8 cellular contexts compared by ENCODE assay signal in genomic region chr1:150566589-150567340, GRCh38. TPM values are rescaled to one million over a fixed set of nuclear protein-coding genes. Genes with fewer than 3 reads are reported as not detected.
DNase-seq lines count a peak whose midpoint lies in the region; ATAC-seq, FAIRE-seq and TF ChIP-seq lines count a peak whose summit lies in the region.

No MANE protein-coding gene starts in this region.

- H3K9me3 Mint-ChIP-seq in CD8-positive, alpha-beta memory T cell, result no peaks in the 10 kb centered on the region

- peaks cover 89% of the 10 kb centered on the region for H3F3A ChIP-seq in SU-DHL-6 (ENCODE audit: insufficient read depth)

- H3K36me3 ChIP-seq in CD8-positive, alpha-beta memory T cell (ENCODE audit: insufficient read depth, low read length), result peaks cover 3% of the 10 kb centered on the region
- no peaks in the 10 kb centered on the region for H3K36me3 ChIP-seq in SU-DHL-6 (ENCODE audit: low read length)
- H3K36me3 ChIP-seq in pancreas, result no peaks in the 10 kb centered on the region

- peaks cover 19% of the 10 kb centered on the region; the same call in 1 of the 2 replicates for H3K79me2 ChIP-seq in SU-DHL-6 (ENCODE audit: insufficient read depth, low read length)

- no peak for TF ChIP-seq CTCF in SU-DHL-6 (IDR thresholded peaks at IDR 0.05; ENCODE audit: insufficient read depth, low read length, poor library complexity, severe bottlenecking)
- no peak for TF ChIP-seq CTCF in pancreas (IDR thresholded peaks at IDR 0.05)

- peak overlapping the region; percentile 78 to 100 (median 88) for H3K4me3 Mint-ChIP-seq in CD8-positive, alpha-beta memory T cell

- no peaks in the 10 kb centered on the region for H3K9me2 ChIP-seq in SU-DHL-6 (replicated peaks; ENCODE audit: insufficient read depth, low read length)

- peak overlapping the region; percentile 90 to 98 (median 96) for H3K27ac Mint-ChIP-seq in CD8-positive, alpha-beta memory T cell

- H3K27ac ChIP-seq in CD8-positive, alpha-beta memory T cell (ENCODE audit: low read depth, low read length), result peak overlapping the region; percentile 49
- peak overlapping the region; percentile 99 for H3K27ac ChIP-seq in SU-DHL-6 (ENCODE audit: low read depth, low read length)
- H3K27ac ChIP-seq in epithelial cell of prostate, result peak overlapping the region; percentile 100
- H3K27ac ChIP-seq in pancreas, result peak overlapping the region; percentile 80 to 100 (median 98)

- no peaks in the 10 kb centered on the region for H3K27me3 ChIP-seq in CD8-positive, alpha-beta memory T cell (ENCODE audit: insufficient read depth, low read length, poor library complexity, severe bottlenecking)
- H3K27me3 ChIP-seq in SU-DHL-6 (ENCODE audit: low read length) (no peaks in the 10 kb centered on the region), pancreas (no peaks in the 10 kb centered on the region)

- H3K9me3 ChIP-seq in CD8-positive, alpha-beta memory T cell (ENCODE audit: low read length), result no peaks in the 10 kb centered on the region
- H3K9me3 ChIP-seq in SU-DHL-6 (ENCODE audit: insufficient read depth, low read length), result no peaks in the 10 kb centered on the region
- H3K9me3 ChIP-seq in pancreas, result no peaks in the 10 kb centered on the region

- no peak for DNase-seq in CD8-positive, alpha-beta memory T cell
- DNase-seq in epithelial cell of prostate (ENCODE audit: low read depth, low spot score) (no peak), pancreas (no peak), NCI-H82 (lab: John Stamatoyannopoulos, UW) (no peak)
- no peak for DNase-seq in activated CD4-positive, CD25-positive, alpha-beta regulatory T cell (lab: John Stamatoyannopoulos, UW)

- H3K4me1 Mint-ChIP-seq in CD8-positive, alpha-beta memory T cell, result peaks cover 82 to 96% (median 87%) of the 10 kb centered on the region in 3 donors

- peaks cover 92% of the 10 kb centered on the region for H3K4me1 ChIP-seq in CD8-positive, alpha-beta memory T cell (ENCODE audit: insufficient read depth, low read length)
- peaks cover 79 to 95% (median 86%) of the 10 kb centered on the region in 3 donors for H3K4me1 ChIP-seq in pancreas

- ATAC-seq in pancreas (no peak), HG03378 (IDR thresholded peaks at IDR 0.05; ENCODE audit: unreplicated experiment) (no peak), GM21619 (IDR thresholded peaks at IDR 0.05; ENCODE audit: unreplicated experiment) (no peak)

- CTCF ChIA-PET in CD8-positive, alpha-beta memory T cell (lab: Charles Lee), result interaction anchor here (3.0 to 9.1 kb wide), 3 partner anchors 11 to 56 kb away, joined by 11 to 325 read pairs (median 57); partner anchors contain the start of gene MCL1

- H3K27me3 Mint-ChIP-seq in CD8-positive, alpha-beta memory T cell, result no peaks in the 10 kb centered on the region

- no peak for FAIRE-seq in pancreas (lab: Jason Lieb, UNC)

- POLR2A ChIA-PET in CD8-positive, alpha-beta memory T cell (lab: Charles Lee), result interaction anchor here (0.6 to 11.0 kb wide), 4 partner anchors 9 to 421 kb away, joined by 3 to 486 read pairs (median 4); partner anchors contain the start of genes ADAMTSL4 and MCL1

- intact Hi-C loops in pancreas (cut with DNase I), result no loop called here

- peak overlapping the region; percentile 59 for H3K4me3 ChIP-seq in CD8-positive, alpha-beta memory T cell (ENCODE audit: low read length)
- peak overlapping the region; percentile 32 for H3K4me3 ChIP-seq in SU-DHL-6 (ENCODE audit: insufficient read depth, low read length, poor library complexity, severe bottlenecking)
- peak overlapping the region in 2 of 4 donors; percentile 34 to 41 for H3K4me3 ChIP-seq in pancreas

- H4K20me1 ChIP-seq in SU-DHL-6 (ENCODE audit: low read depth, low read length), result no peaks in the 10 kb centered on the region

- WGBS in pancreas, 2 donors, result 74 to 77% methylated on average over 12 of the region's 12 CpGs

- H3K4me2 ChIP-seq in SU-DHL-6 (ENCODE audit: low read depth, low read length, poor library complexity, severe bottlenecking), result peak overlapping the region; percentile 97

- H3K36me3 Mint-ChIP-seq in CD8-positive, alpha-beta memory T cell, result peaks cover 1 to 32% (median 6%) of the 10 kb centered on the region in 3 donors

- no peak overlapping the region for H2AFZ ChIP-seq in SU-DHL-6 (ENCODE audit: low read depth, low read length, severe bottlenecking)

- H3K9ac ChIP-seq in SU-DHL-6 (ENCODE audit: low read length), result peak overlapping the region; percentile 43

RNA-seq across cellular contexts. Expression of gene MCL1, which starts 12.6 kb away (rescaled TPM):
- 100 to 1,000 TPM; 211 to 216 TPM for total RNA-seq in CD8-positive, alpha-beta memory T cell
- 168 TPM for polyA plus RNA-seq in CD8-positive, alpha-beta memory T cell
- total RNA-seq in pancreas, result 100 to 1,000 TPM in 3 of 6 donors, 10 to 100 TPM in 3; 91.6 to 163 (median 108) TPM
- 10 to 100 TPM; 69.2 to 95.7 TPM for polyA plus RNA-seq in pancreas

RNA-seq across cellular contexts. Expression of gene ADAMTSL4, which starts 17.6 kb away (rescaled TPM):
- under 1 TPM; 0.22 to 0.31 TPM for total RNA-seq in CD8-positive, alpha-beta memory T cell
- not detected for polyA plus RNA-seq in CD8-positive, alpha-beta memory T cell
- total RNA-seq in pancreas, result 1 to 10 TPM; 1.3 to 6.2 (median 3.0) TPM
- 1 to 10 TPM; 3.5 to 8.0 TPM for polyA plus RNA-seq in pancreas

RNA-seq across cellular contexts. Expression of gene FALEC, which starts 51.2 kb away (rescaled TPM):
- total RNA-seq in CD8-positive, alpha-beta memory T cell, result not detected
- not detected for polyA plus RNA-seq in CD8-positive, alpha-beta memory T cell
- total RNA-seq in pancreas, result not detected
- polyA plus RNA-seq in pancreas, result not detected

RNA-seq across cellular contexts. Expression of gene ECM1, which starts 58.9 kb away (rescaled TPM):
- 1 to 10 TPM; 1.3 to 1.5 TPM for total RNA-seq in CD8-positive, alpha-beta memory T cell
- polyA plus RNA-seq in CD8-positive, alpha-beta memory T cell, result 0.09 TPM
- total RNA-seq in pancreas, result 1 to 10 TPM in 4 of 6 donors, under 1 TPM in 2; 0.63 to 5.6 (median 1.8) TPM
- 1 to 10 TPM; 2.6 to 6.1 TPM for polyA plus RNA-seq in pancreas

Comparison
In these comparisons a context has a peak if more than half of its experiments do, and no peak if none do; other contexts are left out.
1. H3K27ac ChIP-seq: peak in every context shown above with its lines; median percentile 100 in epithelial cell of prostate; 99 in SU-DHL-6; 98 in pancreas; 49 in CD8-positive, alpha-beta memory T cell.